Comparison of ENCODE assay signal across 25 cellular contexts in genomic region chr21:38413958-38414506, GRCh38.
DNase-seq lines count a peak whose midpoint lies in the region; ATAC-seq and TF ChIP-seq lines count a peak whose summit lies in the region.
"Had no signal": no experiment of that assay in that cellular context is flagged by ENCODE, and none has a peak within 500 bp of the region (broad histone marks: within the 10 kb centered on the region; RNA-seq: fewer than 3 reads in every experiment).

No MANE protein-coding gene starts in this region.

- H3K4me3 Mint-ChIP-seq in GM23338, result no peak overlapping the region
- H3K4me3 Mint-ChIP-seq: activated naive CD8-positive, alpha-beta T cell treated with anti-CD3 and anti-CD28 coated beads for 36 hours; nephron progenitor cell; stimulated activated effector memory CD8-positive, alpha-beta T cell treated with anti-CD3 and anti-CD28 coated beads, Interleukin-12 subunit alpha, Interleukin-12 subunit beta, amount 100 ng/mL, for 72 hours; T-helper 2 cell treated with Interferon-gamma antibody and Interleukin-4, amounts not matched to agents 5 μg/mL and 100 μg/mL, for 36 hours had no signal

- H3K9ac ChIP-seq in mesendoderm (ENCODE audit: low read length), result no peak overlapping the region
- H3K9ac ChIP-seq: BLaER1 treated with 17β-estradiol and CSF1 and Interleukin-3, amounts not matched to agents 10 nM and 100 nM had no signal

- no peak overlapping the region for H2BK15ac ChIP-seq in mesendoderm (replicated peaks; ENCODE audit: low read depth)

- H3K4me2 ChIP-seq in GM23338 (no peak overlapping the region), mesendoderm (ENCODE audit: low read length) (no peak overlapping the region)

- H4K20me1 ChIP-seq in GM23338 (replicated peaks; ENCODE audit: insufficient read depth), result no peaks in the 10 kb centered on the region
- H4K20me1 ChIP-seq: BLaER1 treated with 17β-estradiol and CSF1 and Interleukin-3, amounts not matched to agents 10 nM and 100 nM had no signal

- no peaks in the 10 kb centered on the region for H3F3A ChIP-seq in GM23338 (replicated peaks; ENCODE audit: low read depth)

- H3K27ac ChIP-seq in GM23338 (ENCODE audit: low read depth) (no peak overlapping the region), mesendoderm (ENCODE audit: low read depth, low read length) (no peak overlapping the region), adrenal gland (no peak overlapping the region)
- H3K27ac ChIP-seq: dorsolateral prefrontal cortex, esophagus squamous epithelium, pancreas, tibial nerve had no signal

- H3K36me3 Mint-ChIP-seq in GM23338 (ENCODE audit: low read depth), result no peaks in the 10 kb centered on the region
- H3K36me3 Mint-ChIP-seq: activated naive CD8-positive, alpha-beta T cell treated with anti-CD3 and anti-CD28 coated beads for 36 hours; stimulated activated effector memory CD8-positive, alpha-beta T cell treated with anti-CD3 and anti-CD28 coated beads, Interleukin-12 subunit alpha, Interleukin-12 subunit beta, amount 100 ng/mL, for 72 hours had no signal

- H3K9me2 ChIP-seq in GM23338 (ENCODE audit: insufficient read depth), result no peaks in the 10 kb centered on the region

- no peak for TF ChIP-seq CTCF in GM23338 (conservative IDR thresholded peaks at IDR 0.05; ENCODE audit: low read depth in 2 of 2)
- no peak for TF ChIP-seq CTCF in cardiac fibroblast (IDR thresholded peaks at IDR 0.05; ENCODE audit: low read depth, low read length)
- no peak for TF ChIP-seq CTCF in adrenal gland (IDR thresholded peaks at IDR 0.05)

- H3K36me3 ChIP-seq in GM23338 (ENCODE audit: insufficient read depth) (no peaks in the 10 kb centered on the region), mesendoderm (ENCODE audit: control insufficient read depth, insufficient read depth, low read length) (no peaks in the 10 kb centered on the region), adrenal gland (replicated peaks in 1 of 2) (no peaks in the 10 kb centered on the region)
- H3K36me3 ChIP-seq: HAP-1, pancreas, tibial nerve had no signal

- no peak for DNase-seq in GM23338 (ENCODE audit: low spot score)
- peak; percentile 84 for DNase-seq in OCI-M1 (lab: John Stamatoyannopoulos, UW)
- DNase-seq in cardiac fibroblast (ENCODE audit: low read depth in 2 of 2), result peak; percentile 5 to 17
- DNase-seq in mesendoderm, result peak; percentile 16
- DNase-seq in anterior cingulate cortex (lab: John Stamatoyannopoulos, UW), result no peak
- DNase-seq in GM03348 (ENCODE audit: low spot score), result no peak
- no peak for DNase-seq in adrenal gland
- DNase-seq: activated CD4-positive, alpha-beta T cell treated with anti-CD3 and anti-CD28 coated beads for 48 hours; activated effector memory CD4-positive, alpha-beta T cell treated with Interleukin-2 at 50 U/mL for 16 hours; activated naive CD8-positive, alpha-beta T cell treated with anti-CD3 and anti-CD28 coated beads for 36 hours; dorsolateral prefrontal cortex; esophagus squamous epithelium; hypothalamus; Karpas-422; MV-4-11; NCI-H146; NCI-H446 treated with DMSO at 0.1 percent for 48 hours; nephron progenitor cell; pancreas had no signal

- H3K27me3 ChIP-seq in GM23338 (ENCODE audit: insufficient read depth) (no peaks in the 10 kb centered on the region), mesendoderm (ENCODE audit: insufficient read depth, low read length, poor library complexity) (no peaks in the 10 kb centered on the region), adrenal gland (no peaks in the 10 kb centered on the region)
- H3K27me3 ChIP-seq: BLaER1 treated with 17β-estradiol and CSF1 and Interleukin-3, amounts not matched to agents 10 nM and 100 nM; esophagus squamous epithelium; tibial nerve had no signal

- no peak overlapping the region for H2AK5ac ChIP-seq in mesendoderm (ENCODE audit: low read length)

- H3K79me1 ChIP-seq in mesendoderm (ENCODE audit: low read length), result no peaks in the 10 kb centered on the region

- intact Hi-C loops in adrenal gland (cut with DNase I), result no loop called here

- ATAC-seq in GM23338, result no peak
- ATAC-seq: pancreas; stimulated activated effector memory CD8-positive, alpha-beta T cell treated with anti-CD3 and anti-CD28 coated beads, Interleukin-12 subunit alpha, Interleukin-12 subunit beta, amount 100 ng/mL, for 72 hours had no signal

- H3K18ac ChIP-seq in mesendoderm (ENCODE audit: low read length), result no peak overlapping the region

- no peak overlapping the region for H3K4ac ChIP-seq in mesendoderm (ENCODE audit: low read depth, low read length)

- H2AFZ ChIP-seq in GM23338, result no peak overlapping the region

- no peak overlapping the region for H2BK120ac ChIP-seq in mesendoderm (ENCODE audit: low read depth, low read length)

- no peak overlapping the region for H3K23ac ChIP-seq in mesendoderm (ENCODE audit: low read length)

- H3K79me2 ChIP-seq in GM23338 (replicated peaks; ENCODE audit: insufficient read depth), result no peaks in the 10 kb centered on the region
- H3K79me2 ChIP-seq in mesendoderm (ENCODE audit: control insufficient read depth, insufficient read depth, low read length), result no peaks in the 10 kb centered on the region

- no peak overlapping the region for H3K27ac Mint-ChIP-seq in GM23338
- H3K27ac Mint-ChIP-seq: activated naive CD8-positive, alpha-beta T cell treated with anti-CD3 and anti-CD28 coated beads for 36 hours; nephron progenitor cell; stimulated activated effector memory CD8-positive, alpha-beta T cell treated with anti-CD3 and anti-CD28 coated beads, Interleukin-12 subunit alpha, Interleukin-12 subunit beta, amount 100 ng/mL, for 72 hours; T-helper 2 cell treated with Interferon-gamma antibody and Interleukin-4, amounts not matched to agents 5 μg/mL and 100 μg/mL, for 36 hours had no signal

- H3K4me1 Mint-ChIP-seq in GM23338, result peaks cover 36% of the 10 kb centered on the region
- H3K4me1 Mint-ChIP-seq: activated naive CD8-positive, alpha-beta T cell treated with anti-CD3 and anti-CD28 coated beads for 36 hours; nephron progenitor cell; stimulated activated effector memory CD8-positive, alpha-beta T cell treated with anti-CD3 and anti-CD28 coated beads, Interleukin-12 subunit alpha, Interleukin-12 subunit beta, amount 100 ng/mL, for 72 hours had no signal

- no peak overlapping the region for H3K4me3 ChIP-seq in GM23338
- no peak overlapping the region for H3K4me3 ChIP-seq in cardiac fibroblast (replicated peaks in 1 of 2; ENCODE audit: low read depth in 2 of 2, low read length in 2 of 2)
- no peak overlapping the region for H3K4me3 ChIP-seq in mesendoderm (ENCODE audit: low read length)
- no peak overlapping the region for H3K4me3 ChIP-seq in adrenal gland
- H3K4me3 ChIP-seq: BLaER1 treated with 17β-estradiol and CSF1 and Interleukin-3, amounts not matched to agents 10 nM and 100 nM; dorsolateral prefrontal cortex; esophagus squamous epithelium; HAP-1; lung; pancreas; tibial nerve had no signal

- no peak for TF ChIP-seq POLR2A in adrenal gland (IDR thresholded peaks at IDR 0.05)

- H2BK5ac ChIP-seq in mesendoderm (ENCODE audit: low read length), result no peak overlapping the region

- H3K9me3 ChIP-seq in adrenal gland (replicated peaks in 1 of 3), result no peaks in the 10 kb centered on the region
- H3K9me3 ChIP-seq: esophagus squamous epithelium, HAP-1, pancreas had no signal

- H3K56ac ChIP-seq in mesendoderm (ENCODE audit: low read length), result no peak overlapping the region

- no peak overlapping the region for H4K5ac ChIP-seq in mesendoderm (ENCODE audit: low read length)

- H3K9me3 Mint-ChIP-seq in GM23338, result no peaks in the 10 kb centered on the region
- H3K9me3 Mint-ChIP-seq: nephron progenitor cell; T-helper 2 cell treated with Interferon-gamma antibody and Interleukin-4, amounts not matched to agents 5 μg/mL and 100 μg/mL, for 36 hours had no signal

- H3K4me1 ChIP-seq in GM23338 (ENCODE audit: insufficient read depth), result peaks cover 21% of the 10 kb centered on the region
- no peaks in the 10 kb centered on the region for H3K4me1 ChIP-seq in mesendoderm (ENCODE audit: control insufficient read depth, low read depth, low read length)
- no peaks in the 10 kb centered on the region for H3K4me1 ChIP-seq in adrenal gland (replicated peaks in 1 of 2)
- H3K4me1 ChIP-seq: esophagus squamous epithelium, HAP-1, pancreas, tibial nerve had no signal

- H4K8ac ChIP-seq in mesendoderm (ENCODE audit: low read depth, low read length), result no peak overlapping the region

- H3K27me3 Mint-ChIP-seq in GM23338 (ENCODE audit: insufficient read depth, low read depth, poor library complexity), result no peaks in the 10 kb centered on the region

- WGBS in mesendoderm (ENCODE audit: extremely low coverage, insufficient coverage, low lambda C conversion rate), result no CpG with 5 or more reads among the region's 3 CpGs
- 60 to 66% (median 64%) methylated on average over 3 of the region's 3 CpGs for WGBS in adrenal gland, 4 donors

TF ChIP-seq in GM23338, 12 proteins besides CTCF, POLR2A, EP300 and RAD21 (continues in another document):
- TF ChIP-seq REST (IDR thresholded peaks at IDR 0.05; ENCODE audit: unreplicated experiment), result peak; percentile 41

Comparison
In these comparisons a context has a peak if more than half of its experiments do, and no peak if none do; other contexts are left out.
1. DNase-seq: peak in OCI-M1 (single experiment), cardiac fibroblast (2 of 2) and mesendoderm (single experiment); none in GM23338 (single experiment), anterior cingulate cortex (0 of 58), GM03348 (single experiment) and adrenal gland (0 of 7).